Comparison of ENCODE assay signal across 21 cellular contexts in genomic region chr2:45205985-45206384, GRCh38.
"Had no signal": no experiment of that assay in that cellular context is flagged by ENCODE, and none has a peak within 500 bp of the region (broad histone marks: within the 10 kb centered on the region; RNA-seq: fewer than 3 reads in every experiment).

No MANE protein-coding gene starts in this region.

- ATAC-seq: gastrocnemius medialis; left cardiac atrium; left lung; stimulated activated naive CD8-positive, alpha-beta T cell treated with anti-CD3 and anti-CD28 coated beads, Interleukin-15, amount 100 ng/mL, for 72 hours had no signal

- H3K4me2 ChIP-seq: neural progenitor cell had no signal

- H3K27ac Mint-ChIP-seq: naive B cell; nephron; stimulated activated naive CD8-positive, alpha-beta T cell treated with anti-CD3 and anti-CD28 coated beads, Interleukin-15, amount 100 ng/mL, for 72 hours; type B pancreatic cell had no signal

- H3K79me2 ChIP-seq: parathyroid adenoma had no signal

- H3K4me3 Mint-ChIP-seq: naive B cell; nephron; neural progenitor cell; stimulated activated naive CD8-positive, alpha-beta T cell treated with anti-CD3 and anti-CD28 coated beads, Interleukin-15, amount 100 ng/mL, for 72 hours; type B pancreatic cell had no signal

- H3K36me3 Mint-ChIP-seq: neural progenitor cell, type B pancreatic cell had no signal

- H3K27ac ChIP-seq: dorsolateral prefrontal cortex, gastrocnemius medialis, left lung, neural progenitor cell, parathyroid adenoma, prostate gland, right atrium auricular region, thyroid gland had no signal

- H3K4me3 ChIP-seq: dorsolateral prefrontal cortex, gastrocnemius medialis, left lung, neural progenitor cell, prostate gland, right atrium auricular region, thyroid gland had no signal

- H3K4me1 Mint-ChIP-seq: nephron; neural progenitor cell; stimulated activated naive CD8-positive, alpha-beta T cell treated with anti-CD3 and anti-CD28 coated beads, Interleukin-15, amount 100 ng/mL, for 72 hours had no signal

- H3K4me1 ChIP-seq: gastrocnemius medialis, left lung, neural progenitor cell, parathyroid adenoma, prostate gland, right atrium auricular region, thyroid gland had no signal

- H2AFZ ChIP-seq: neural progenitor cell, parathyroid adenoma had no signal

- H3K36me3 ChIP-seq: gastrocnemius medialis, left lung, neural progenitor cell, prostate gland, right atrium auricular region, thyroid gland had no signal

- H3K27me3 ChIP-seq: dorsolateral prefrontal cortex, gastrocnemius medialis, left lung, neural progenitor cell, right atrium auricular region, thyroid gland had no signal

- H3K9ac ChIP-seq: neural progenitor cell, parathyroid adenoma had no signal

- DNase-seq: caudate nucleus; cerebellar nuclear complex; dorsolateral prefrontal cortex; effector CD4-positive, alpha-beta T cell; foreskin fibroblast; gastrocnemius medialis; left cardiac atrium; left lung; naive B cell; small intestine; stimulated activated CD4-positive, alpha-beta T cell treated with anti-CD3 and anti-CD28 coated beads, Interleukin-15, amount 100 ng/mL, for 24 hours; stimulated activated CD4-positive, alpha-beta T cell treated with anti-CD3 and anti-CD28 coated beads, Interleukin-2, amount 100 ng/mL, for 48 hours; stimulated activated naive CD4-positive, alpha-beta T cell; stimulated activated naive CD8-positive, alpha-beta T cell treated with anti-CD3 and anti-CD28 coated beads, Interleukin-15, amount 100 ng/mL, for 72 hours; thyroid gland had no signal

- H3K9me3 Mint-ChIP-seq: neural progenitor cell, type B pancreatic cell had no signal

- H3K9me3 ChIP-seq: gastrocnemius medialis, left lung, prostate gland, thyroid gland had no signal
